Comparison of ENCODE assay signal across 31 cellular contexts in the genomic region with DNA sequence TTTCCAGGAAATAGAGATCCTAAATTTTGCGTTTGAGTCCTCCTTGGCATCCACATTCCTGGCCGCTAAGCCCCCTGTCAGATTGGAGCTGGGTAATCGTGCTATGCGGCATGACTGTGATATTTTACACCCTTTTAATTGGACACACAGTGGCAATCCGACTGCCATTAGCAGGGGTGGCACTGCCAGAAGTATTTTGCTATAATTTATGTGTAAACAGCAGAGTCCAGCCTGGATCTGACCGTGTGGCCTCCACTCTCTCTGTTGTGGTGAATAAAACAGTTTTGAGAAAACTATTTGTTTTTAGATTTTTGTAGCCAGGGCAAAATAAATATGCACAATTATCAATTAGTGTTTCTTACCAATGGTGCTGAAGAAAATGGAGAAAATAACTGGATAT.
"Had no signal": no experiment of that assay in that cellular context is flagged by ENCODE, and none has a peak within 500 bp of the region (broad histone marks: within the 10 kb centered on the region; RNA-seq: fewer than 3 reads in every experiment).

No MANE protein-coding gene starts in this region.

- ATAC-seq: activated CD8-positive, alpha-beta T cell treated with anti-CD3 and anti-CD28 coated beads for 36 hours; activated naive CD4-positive, alpha-beta T cell treated with anti-CD3 and anti-CD28 coated beads, Interleukin-2, amount 50 U/mL, for 72 hours; activated T-cell treated with anti-CD3 and anti-CD28 coated beads, Interleukin-2, amount 50 U/mL, for 4 hours; activated T-cell treated with anti-CD3 and anti-CD28 coated beads, Interleukin-2, amount 50 U/mL, for 72 hours; activated T-helper 17 cell treated with anti-CD3 and anti-CD28 coated beads, Interleukin-2, amount 50 U/mL, for 72 hours; body of pancreas had no signal

- H3K4me3 ChIP-seq: adrenal gland, body of pancreas, breast epithelium had no signal

- H3K27me3 ChIP-seq: adrenal gland, body of pancreas, brain microvascular endothelial cell, breast epithelium had no signal

- H3K36me3 ChIP-seq: adrenal gland, brain microvascular endothelial cell, breast epithelium had no signal

- DNase-seq: activated B cell treated with CpG ODN at 0.5 μM for 24 hours; activated CD4-positive, alpha-beta memory T cell treated with anti-CD3 and anti-CD28 coated beads for 36 hours; activated CD4-positive, alpha-beta T cell treated with anti-CD3 and anti-CD28 coated beads for 4 hours; activated CD4-positive, alpha-beta T cell treated with anti-CD3 and anti-CD28 coated beads, Interleukin-2, amount 10 ng/mL, durations not matched to agents 24 days and 14 days; activated CD4-positive, alpha-beta T cell treated with anti-CD3 and anti-CD28 coated beads, Interleukin-2, amount 50 U/mL, for 1 hour; activated CD4-positive, alpha-beta T cell treated with anti-CD3 and anti-CD28 coated beads, Interleukin-2, amount 50 U/mL, for 4 hours; activated CD4-positive, CD25-positive, alpha-beta regulatory T cell treated with anti-CD3 and anti-CD28 coated beads, Interleukin-2, amount 50 U/mL, for 72 hours; activated CD8-positive, alpha-beta memory T cell treated with anti-CD3 and anti-CD28 coated beads, Interleukin-2, amount 50 U/mL, for 4 hours; activated CD8-positive, alpha-beta T cell treated with anti-CD3 and anti-CD28 coated beads for 36 hours; activated effector memory CD4-positive, alpha-beta T cell treated with anti-CD3 and anti-CD28 coated beads, Interleukin-2, amount 50 U/mL, for 16 hours; activated gamma-delta T cell treated with Interleukin-2 at 50 U/mL for 16 hours; activated naive CD4-positive, alpha-beta T cell; activated naive CD4-positive, alpha-beta T cell treated with anti-CD3 and anti-CD28 coated beads for 36 hours; activated naive CD4-positive, alpha-beta T cell treated with anti-CD3 and anti-CD28 coated beads, Interleukin-2, amount 50 U/mL, for 16 hours; activated naive CD8-positive, alpha-beta T cell treated with anti-CD3 and anti-CD28 coated beads for 36 hours; activated T-cell treated with anti-CD3 and anti-CD28 coated beads for 4 hours; activated T-cell treated with anti-CD3 and anti-CD28 coated beads, Interleukin-2, amount 50 U/mL, for 1 hour; activated T-cell treated with anti-CD3 and anti-CD28 coated beads, Interleukin-2, amount 50 U/mL, for 4 hours; activated T-cell treated with anti-CD3 and anti-CD28 coated beads, Interleukin-2, amount 50 U/mL, for 72 hours; amniotic stem cell; aorta; body of pancreas; brain microvascular endothelial cell; central memory CD4-positive, alpha-beta T cell; T-helper 2 cell; T-helper 9 cell had no signal

- H3K27ac ChIP-seq: adrenal gland, body of pancreas, brain microvascular endothelial cell, breast epithelium, VCaP had no signal

- H3K4me1 ChIP-seq: adrenal gland, body of pancreas, breast epithelium had no signal

- H3K9me3 ChIP-seq: adrenal gland, body of pancreas, breast epithelium had no signal
